20 cellular contexts compared by ENCODE assay signal in the genomic region with DNA sequence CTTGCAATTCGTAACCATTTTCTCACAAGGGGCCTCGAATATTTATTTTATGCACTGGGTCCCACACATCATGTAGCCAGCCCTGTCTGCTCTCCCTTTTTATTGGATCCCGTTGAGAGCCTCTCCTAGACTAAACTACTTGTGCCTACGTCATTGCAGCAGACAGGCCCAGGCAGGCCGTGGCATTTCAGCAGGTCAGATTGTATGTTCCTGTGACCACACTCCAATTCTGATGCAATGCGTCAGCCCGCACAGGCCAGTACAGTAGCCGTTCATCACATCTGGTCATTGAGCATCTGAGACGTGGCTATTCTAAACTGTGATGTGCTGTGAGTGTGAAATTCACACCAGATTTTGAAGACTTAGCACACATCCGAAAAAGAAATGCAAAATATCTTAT. TPM values are rescaled to one million over a fixed set of nuclear protein-coding genes. Genes with fewer than 3 reads are reported as not detected.
A peak's percentile ranks its signal among the peaks of the same experiment; 100 is the strongest.
DNase-seq lines count a peak whose midpoint lies in the region; FAIRE-seq and TF ChIP-seq lines count a peak whose summit lies in the region.
"Had no signal": no experiment of that assay in that cellular context is flagged by ENCODE, and none has a peak within 500 bp of the region (broad histone marks: within the 10 kb centered on the region; RNA-seq: fewer than 3 reads in every experiment).

No MANE protein-coding gene starts in this region.

- H3K27me3 ChIP-seq in small intestine (ENCODE audit: control insufficient read depth in 2 of 2, insufficient read depth in 2 of 2, low read length in 2 of 2): no peaks in the 10 kb centered on the region
- H3K27me3 ChIP-seq: breast epithelium had no signal

- peaks cover under 1% of the 10 kb centered on the region for H3K9me3 Mint-ChIP-seq in glutamatergic neuron (ENCODE audit: unreplicated experiment)
- H3K9me3 Mint-ChIP-seq: GM23338, memory B cell had no signal

- no peak for TF ChIP-seq CTCF in glutamatergic neuron (IDR thresholded peaks at IDR 0.05; ENCODE audit: partially characterized antibody, unreplicated experiment)

- H3K36me3 Mint-ChIP-seq in glutamatergic neuron (ENCODE audit: unreplicated experiment): no peaks in the 10 kb centered on the region
- H3K36me3 Mint-ChIP-seq: type B pancreatic cell had no signal

- no peak for FAIRE-seq in small intestine (lab: Jason Lieb, UNC)
- FAIRE-seq: frontal cortex had no signal

- H3K9me3 ChIP-seq in small intestine (ENCODE audit: control insufficient read depth, low read depth): no peaks in the 10 kb centered on the region
- H3K9me3 ChIP-seq: breast epithelium had no signal

- DNase-seq in DMS79 treated with DMSO at 0.1 percent for 48 hours (lab: John Stamatoyannopoulos, UW) (peak; percentile 85), M059J (ENCODE audit: low read depth) (peak; percentile 15), SHP77 (lab: John Stamatoyannopoulos, UW) (peak; percentile 93 to 97), glutamatergic neuron (no peak), small intestine (no peak), T-helper 9 cell (no peak)
- DNase-seq in stimulated activated CD4-positive, alpha-beta T cell treated with anti-CD3 and anti-CD28 coated beads, Interleukin-2, amount 100 ng/mL, for 24 hours: no peak
- no peak for DNase-seq in activated T-cell treated with anti-CD3 and anti-CD28 coated beads, Interleukin-2, amount 50 U/mL, for 48 hours
- DNase-seq: activated CD4-positive, alpha-beta T cell treated with anti-CD3 and anti-CD28 coated beads for 48 hours; activated effector memory CD4-positive, alpha-beta T cell treated with anti-CD3 and anti-CD28 coated beads, Interleukin-2, amount 50 U/mL, for 16 hours; CD8-positive, alpha-beta memory T cell; dermis blood vessel endothelial cell; naive thymus-derived CD4-positive, alpha-beta T cell; stimulated activated CD4-positive, alpha-beta T cell treated with anti-CD3 and anti-CD28 coated beads, Interleukin-2, amount 100 ng/mL, for 48 hours; stimulated activated naive CD8-positive, alpha-beta T cell treated with anti-CD3 and anti-CD28 coated beads, Interleukin-15, amount 100 ng/mL, for 72 hours had no signal

- peaks cover 17% of the 10 kb centered on the region for H3K4me1 Mint-ChIP-seq in glutamatergic neuron (ENCODE audit: low read depth, unreplicated experiment)
- H3K4me1 Mint-ChIP-seq: CD8-positive, alpha-beta memory T cell; stimulated activated naive CD8-positive, alpha-beta T cell treated with anti-CD3 and anti-CD28 coated beads, Interleukin-15, amount 100 ng/mL, for 72 hours had no signal

- H3K27me3 Mint-ChIP-seq in glutamatergic neuron (ENCODE audit: unreplicated experiment): peaks cover 2% of the 10 kb centered on the region
- H3K27me3 Mint-ChIP-seq: memory B cell; naive thymus-derived CD4-positive, alpha-beta T cell; stimulated activated naive CD8-positive, alpha-beta T cell treated with anti-CD3 and anti-CD28 coated beads, Interleukin-15, amount 100 ng/mL, for 72 hours; type B pancreatic cell had no signal

- no peaks in the 10 kb centered on the region for H3K4me1 ChIP-seq in small intestine (ENCODE audit: control insufficient read depth in 2 of 2, insufficient read depth in 1 of 2, low read depth in 1 of 2, low read length in 1 of 2)
- H3K4me1 ChIP-seq: breast epithelium had no signal

- 81 to 94% (median 89%) methylated on average over 10 of the region's 10 CpGs for WGBS in small intestine, 3 donors

- H3K36me3 ChIP-seq in small intestine (ENCODE audit: control insufficient read depth in 2 of 2, insufficient read depth in 2 of 2, low read length in 2 of 2): no peaks in the 10 kb centered on the region
- H3K36me3 ChIP-seq: breast epithelium had no signal

- no peak overlapping the region for H3K4me3 Mint-ChIP-seq in glutamatergic neuron (ENCODE audit: unreplicated experiment)
- H3K4me3 Mint-ChIP-seq: CD8-positive, alpha-beta memory T cell; GM23338; memory B cell; naive thymus-derived CD4-positive, alpha-beta T cell; stimulated activated naive CD8-positive, alpha-beta T cell treated with anti-CD3 and anti-CD28 coated beads, Interleukin-15, amount 100 ng/mL, for 72 hours; type B pancreatic cell had no signal

- H3K27ac ChIP-seq in small intestine (ENCODE audit: low read depth in 1 of 2, low read length in 1 of 2): no peak overlapping the region
- H3K27ac ChIP-seq: breast epithelium had no signal

- peak overlapping the region; percentile 16 for H3K27ac Mint-ChIP-seq in glutamatergic neuron (ENCODE audit: unreplicated experiment)
- H3K27ac Mint-ChIP-seq: GM23338; memory B cell; naive thymus-derived CD4-positive, alpha-beta T cell; stimulated activated naive CD8-positive, alpha-beta T cell treated with anti-CD3 and anti-CD28 coated beads, Interleukin-15, amount 100 ng/mL, for 72 hours; type B pancreatic cell had no signal

- H3K4me3 ChIP-seq in small intestine (ENCODE audit: low read depth in 1 of 2, low read length in 2 of 2): no peak overlapping the region
- H3K4me3 ChIP-seq: breast epithelium, GM23338 had no signal

RNA-seq across cellular contexts. Expression of gene ABAT, which starts 42.2 kb away (rescaled TPM):
- total RNA-seq in M059J (2014; rRNA removed; shearing (Covaris generic)): 0.66 and 0.91 TPM in 2 replicates
- total RNA-seq in glutamatergic neuron (ENCODE audit: unreplicated experiment): 70.9 TPM
- polyA plus RNA-seq in small intestine: 10 to 100 TPM; 13.4 to 41.6 (median 28.9) TPM

Comparison
In these comparisons a context has a peak if more than half of its experiments do, and no peak if none do; other contexts are left out.
1. DNase-seq: peak in DMS79 treated with DMSO at 0.1 percent for 48 hours (single experiment), M059J (single experiment) and SHP77 (2 of 2); none in glutamatergic neuron (single experiment), small intestine (single experiment), T-helper 9 cell (single experiment), stimulated activated CD4-positive, alpha-beta T cell treated with anti-CD3 and anti-CD28 coated beads, Interleukin-2, amount 100 ng/mL, for 24 hours (0 of 2) and activated T-cell treated with anti-CD3 and anti-CD28 coated beads, Interleukin-2, amount 50 U/mL, for 48 hours (0 of 2).
2. RNA of gene ABAT, which starts 42.2 kb away (total RNA-seq): 70.9 TPM in glutamatergic neuron (single experiment); 0.66 to 0.91 TPM in M059J; every median in the first group is over 10 times any median in the second.